In genomic region chr7:25822823-25823222, GRCh38 we compare ENCODE assay signal across 32 cellular contexts.
"Had no signal": no experiment of that assay in that cellular context is flagged by ENCODE, and none has a peak within 500 bp of the region (broad histone marks: within the 10 kb centered on the region; RNA-seq: fewer than 3 reads in every experiment).

No MANE protein-coding gene starts in this region.

- H3K4me1 ChIP-seq: left lung, lower lobe of right lung, pancreas, prostate gland, spleen, stomach, thyroid gland, transverse colon, upper lobe of right lung had no signal

- H3K27ac ChIP-seq: left lung, lower lobe of right lung, pancreas, prostate gland, sigmoid colon, spleen, stomach, thyroid gland, transverse colon, upper lobe of right lung had no signal

- H3K4me3 Mint-ChIP-seq: immature natural killer cell; naive thymus-derived CD8-positive, alpha-beta T cell; nephron; neural crest cell; stimulated activated naive B cell treated with anti-CD40 and anti-IgM and Interleukin-4, amounts not matched to agents 10 μg/mL and 1 μg/mL and 100 μg/mL, for 72 hours had no signal

- FAIRE-seq: islet of Langerhans, kidney, pancreas, small intestine, urothelium cell line had no signal

- H3K4me1 Mint-ChIP-seq: immature natural killer cell; naive thymus-derived CD8-positive, alpha-beta T cell had no signal

- H3K27ac Mint-ChIP-seq: immature natural killer cell; naive thymus-derived CD8-positive, alpha-beta T cell; nephron; stimulated activated naive B cell treated with anti-CD40 and anti-IgM and Interleukin-4, amounts not matched to agents 10 μg/mL and 1 μg/mL and 100 μg/mL, for 72 hours had no signal

- H3K36me3 ChIP-seq: left lung, lower lobe of right lung, pancreas, prostate gland, sigmoid colon, spleen, stomach, thyroid gland, transverse colon, upper lobe of right lung had no signal

- H3K9me3 ChIP-seq: left lung, lower lobe of right lung, pancreas, prostate gland, sigmoid colon, spleen, stomach, testis, thyroid gland, transverse colon, upper lobe of right lung had no signal

- H3K36me3 Mint-ChIP-seq: immature natural killer cell; naive thymus-derived CD8-positive, alpha-beta T cell; stimulated activated naive B cell treated with anti-CD40 and anti-IgM and Interleukin-4, amounts not matched to agents 10 μg/mL and 1 μg/mL and 100 μg/mL, for 72 hours had no signal

- DNase-seq: hypothalamus; immature natural killer cell; kidney; left colon; left lung; lower lobe of right lung; mammary epithelial cell; mesenchymal stem cell; naive thymus-derived CD8-positive, alpha-beta T cell; nucleus accumbens; pancreas; posterior cingulate gyrus; retina; right cardiac atrium; sigmoid colon; small intestine; spleen; stimulated activated CD4-positive, alpha-beta T cell treated with anti-CD3 and anti-CD28 coated beads, Interleukin-2, amount 100 ng/mL, for 48 hours; stimulated activated CD4-positive, alpha-beta T cell treated with anti-CD3 and anti-CD28 coated beads, Interleukin-4, amount 100 ng/mL, for 4 hours; stimulated activated CD8-positive, alpha-beta memory T cell treated with anti-CD3 and anti-CD28 coated beads, Interleukin-4, amount 100 ng/mL, for 48 hours; stimulated activated naive B cell treated with anti-CD40 and anti-IgM and Interleukin-4, amounts not matched to agents 10 μg/mL and 1 μg/mL and 100 μg/mL, for 72 hours; stimulated activated naive CD8-positive, alpha-beta T cell treated with anti-CD3 and anti-CD28 coated beads, Interleukin-15, Interleukin-2, amounts not matched to agents 100 U/mL and 50 U/mL, for 24 hours; stomach; testis; thyroid gland; transverse colon; upper lobe of right lung had no signal

- H3K4me3 ChIP-seq: left lung, lower lobe of right lung, pancreas, prostate gland, sigmoid colon, spleen, stomach, testis, thyroid gland, transverse colon, upper lobe of right lung had no signal

- H3K27me3 ChIP-seq: left lung, pancreas, sigmoid colon, testis, thyroid gland, transverse colon, upper lobe of right lung had no signal

- H3K9me3 Mint-ChIP-seq: naive thymus-derived CD8-positive, alpha-beta T cell; neural crest cell; stimulated activated naive B cell treated with anti-CD40 and anti-IgM and Interleukin-4, amounts not matched to agents 10 μg/mL and 1 μg/mL and 100 μg/mL, for 72 hours had no signal

- ATAC-seq: left colon; left lung; lower lobe of right lung; naive thymus-derived CD8-positive, alpha-beta T cell; pancreas; right cardiac atrium; stimulated activated naive CD8-positive, alpha-beta T cell treated with anti-CD3 and anti-CD28 coated beads, Interleukin-15, Interleukin-2, amounts not matched to agents 100 U/mL and 50 U/mL, for 24 hours; upper lobe of right lung had no signal
